In genomic region chr7:16645593-16646426, GRCh38 we compare ENCODE assay signal across 8 cellular contexts.
DNase-seq lines count a peak whose midpoint lies in the region; ATAC-seq and TF ChIP-seq lines count a peak whose summit lies in the region.

Gene ANKMY2 (minus strand): TSS chr7:16645754. CDS start chr7:16645573, 181 bp downstream.
Gene BZW2 (plus strand): TSS chr7:16646181. CDS start chr7:16665444, 19,263 bp downstream.

- H3K9ac ChIP-seq in OCI-LY1 (ENCODE audit: low read length) = peak within 1 kb of the TSS; percentile 91

- peaks cover 20% of the 10 kb centered on the region for H3K36me3 ChIP-seq in OCI-LY1 (ENCODE audit: insufficient read depth, low read length)

- peak within 1 kb of the TSS; percentile 73 for H2AFZ ChIP-seq in OCI-LY1 (ENCODE audit: low read length)

- peak within 1 kb of the TSS; percentile 96 for H3K4me3 ChIP-seq in OCI-LY1 (ENCODE audit: low read depth, low read length, poor library complexity, severe bottlenecking)

- peak; percentile 96 for ATAC-seq in GM21526 (IDR thresholded peaks at IDR 0.05; ENCODE audit: low FRiP score, unreplicated experiment)

- H3K4me1 ChIP-seq in OCI-LY1 (ENCODE audit: insufficient read depth, low read length, severe bottlenecking) = peaks cover 39% of the 10 kb centered on the region

- H4K20me1 ChIP-seq in OCI-LY1 (ENCODE audit: insufficient read depth, low read length) = peaks cover 3% of the 10 kb centered on the region; the same call in 1 of the 2 replicates

- no peaks in the 10 kb centered on the region for H3K9me3 ChIP-seq in OCI-LY1 (ENCODE audit: low read length)

- H3F3A ChIP-seq in OCI-LY1 (ENCODE audit: insufficient read depth, low read length) = 0 out of 2 replicates have a peak, but pooled peaks cover 5% of the 10 kb centered on the region

- H3K4me2 ChIP-seq in OCI-LY1 (ENCODE audit: low read length) = peak within 1 kb of the TSS; percentile 89

- peaks cover 44% of the 10 kb centered on the region for H3K79me2 ChIP-seq in OCI-LY1 (ENCODE audit: insufficient read depth, low read length)

- H3K9me2 ChIP-seq in OCI-LY1 (ENCODE audit: low read depth, low read length) = no peaks in the 10 kb centered on the region

- peak; percentile 94 for DNase-seq in D341Med (ENCODE audit: low spot score)
- DNase-seq in HuH-7 (ENCODE audit: low spot score) = peak; percentile 96
- DNase-seq in activated T-cell treated with anti-CD3 and anti-CD28 coated beads for 1 hour (ENCODE audit: low read depth) = peak; percentile 87
- peak; percentile 80 for DNase-seq in epidermal melanocyte (ENCODE audit: insufficient read length, low spot score)
- DNase-seq in midbrain (lab: John Stamatoyannopoulos, UW) = peak; percentile 94
- peak; percentile 90 to 92 for DNase-seq in stimulated activated CD8-positive, alpha-beta memory T cell treated with anti-CD3 and anti-CD28 coated beads, Interleukin-15, amount 100 ng/mL, for 48 hours (ENCODE audit: low read depth in 2 of 2)

- no peak for TF ChIP-seq CTCF in OCI-LY1 (IDR thresholded peaks at IDR 0.05; ENCODE audit: low read length)

- no peaks in the 10 kb centered on the region for H3K27me3 ChIP-seq in OCI-LY1 (ENCODE audit: insufficient read depth, low read length)

- peak within 1 kb of the TSS; percentile 41 for H3K27ac ChIP-seq in OCI-LY1 (ENCODE audit: low read depth, low read length, poor library complexity, severe bottlenecking)

Comparison
In these comparisons a context has a peak if more than half of its experiments do, and no peak if none do; other contexts are left out.
1. Peak in every context shown above with its lines: DNase-seq, ATAC-seq, H3K4me3 ChIP-seq and H3K27ac ChIP-seq.